Comparison of ENCODE assay signal across 11 cellular contexts in genomic region chr9:124399323-124399962, GRCh38. TPM values are rescaled to one million over a fixed set of nuclear protein-coding genes. Genes with fewer than 3 reads are reported as not detected.
DNase-seq lines count a peak whose midpoint lies in the region; ATAC-seq and TF ChIP-seq lines count a peak whose summit lies in the region.
"Had no signal": no experiment of that assay in that cellular context is flagged by ENCODE, and none has a peak within 500 bp of the region (broad histone marks: within the 10 kb centered on the region; RNA-seq: fewer than 3 reads in every experiment).

No MANE protein-coding gene starts in this region.

- H3K4me1 ChIP-seq in GM23338 (ENCODE audit: insufficient read depth) (peaks cover 19% of the 10 kb centered on the region), skeletal muscle satellite cell (ENCODE audit: control insufficient read depth, insufficient read depth, low read length) (peaks cover 44% of the 10 kb centered on the region)

- peaks cover 27% of the 10 kb centered on the region for H3K36me3 Mint-ChIP-seq in GM23338 (ENCODE audit: low read depth)
- peaks cover 76% of the 10 kb centered on the region for H3K36me3 Mint-ChIP-seq in MCF 10A (ENCODE audit: insufficient read depth, unreplicated experiment)

- POLR2A ChIA-PET in MCF 10A (lab: Yijun Ruan, JAX): no interaction called here

- peaks cover 34% of the 10 kb centered on the region for H4K20me1 ChIP-seq in GM23338 (replicated peaks; ENCODE audit: insufficient read depth)

- DNase-seq in GM23338 (ENCODE audit: low spot score): peak; percentile 64
- no peak for DNase-seq in MCF 10A (ENCODE audit: unreplicated experiment)
- DNase-seq in left ventricle myocardium superior: peak; percentile 60
- DNase-seq in COR-L47 (lab: John Stamatoyannopoulos, UW): no peak
- DNase-seq in activated gamma-delta T cell (lab: John Stamatoyannopoulos, UW): no peak
- no peak for DNase-seq in cerebellar nuclear complex (lab: John Stamatoyannopoulos, UW)
- DNase-seq: DMS153, NCI-H1694 had no signal

- intact Hi-C loops in MCF 10A (cut with micrococcal nuclease): loop anchor here (10.0 kb wide), 1 partner anchor 275 kb away; no protein-coding TSS in a partner anchor
- intact Hi-C loops in left ventricle myocardium superior (cut with micrococcal nuclease): no loop called here

- no peak overlapping the region for H2AFZ ChIP-seq in GM23338

- peak overlapping the region; percentile 82 for H3K27ac ChIP-seq in GM23338 (ENCODE audit: low read depth)

- no peaks in the 10 kb centered on the region for H3K9me2 ChIP-seq in GM23338 (ENCODE audit: insufficient read depth)

- H3K9me3 ChIP-seq in skeletal muscle satellite cell (replicated peaks; ENCODE audit: low read length): no peaks in the 10 kb centered on the region

- CTCF ChIA-PET in MCF 10A (lab: Yijun Ruan, JAX): interaction anchor here (0.6 to 3.0 kb wide), 6 partner anchors 7 to 525 kb away, joined by 3 to 8 read pairs (median 3); no protein-coding TSS in a partner anchor

- no peaks in the 10 kb centered on the region for H3K27me3 ChIP-seq in GM23338 (ENCODE audit: insufficient read depth)
- H3K27me3 ChIP-seq in skeletal muscle satellite cell (ENCODE audit: control insufficient read depth, insufficient read depth, low read length): no peaks in the 10 kb centered on the region

- H3K4me3 Mint-ChIP-seq in GM23338 (peak overlapping the region; percentile 40; the same call in 2 of the 3 replicates), MCF 10A (ENCODE audit: unreplicated experiment) (no peak overlapping the region)

- H3K27me3 Mint-ChIP-seq in GM23338 (ENCODE audit: insufficient read depth, low read depth, poor library complexity): peaks cover 7% of the 10 kb centered on the region
- no peaks in the 10 kb centered on the region for H3K27me3 Mint-ChIP-seq in MCF 10A (ENCODE audit: insufficient read depth, unreplicated experiment)

- H3K36me3 ChIP-seq in GM23338 (ENCODE audit: insufficient read depth): peaks cover 5% of the 10 kb centered on the region
- H3K36me3 ChIP-seq in skeletal muscle satellite cell (ENCODE audit: insufficient read depth, low read length): peaks cover 52% of the 10 kb centered on the region

- peak overlapping the region; percentile 69 for H3K9ac ChIP-seq in skeletal muscle satellite cell (ENCODE audit: low read depth, low read length)

- ATAC-seq in GM23338: peak; percentile 80
- ATAC-seq in left ventricle myocardium superior: peak; percentile 85
- no peak for ATAC-seq in HG02973 (IDR thresholded peaks at IDR 0.05; ENCODE audit: unreplicated experiment)

- 0 out of 2 replicates have a peak, but pooled peaks cover 2% of the 10 kb centered on the region for H3F3A ChIP-seq in GM23338 (replicated peaks; ENCODE audit: low read depth)

- BruUV-seq in MCF 10A (replicated peaks; lab: Mats Ljungman, UMichigan): no TSS peak

- H3K4me3 ChIP-seq in GM23338 (no peak overlapping the region), skeletal muscle satellite cell (ENCODE audit: low read length) (peak overlapping the region; percentile 43)

- H3K27ac Mint-ChIP-seq in GM23338: peak overlapping the region; percentile 88
- peak overlapping the region; percentile 48 for H3K27ac Mint-ChIP-seq in MCF 10A (ENCODE audit: low read depth, unreplicated experiment)

- peaks cover 100% of the 10 kb centered on the region for H3K79me2 ChIP-seq in GM23338 (replicated peaks; ENCODE audit: insufficient read depth)

- no peak overlapping the region for H3K4me2 ChIP-seq in GM23338
- peak overlapping the region; percentile 78 for H3K4me2 ChIP-seq in skeletal muscle satellite cell (ENCODE audit: low read length)

- no peaks in the 10 kb centered on the region for H3K9me3 Mint-ChIP-seq in GM23338
- no peaks in the 10 kb centered on the region for H3K9me3 Mint-ChIP-seq in MCF 10A (ENCODE audit: unreplicated experiment)

- H3K4me1 Mint-ChIP-seq in GM23338 (peaks cover 27% of the 10 kb centered on the region), MCF 10A (ENCODE audit: insufficient read depth, unreplicated experiment) (peaks cover 20% of the 10 kb centered on the region)

- no peak for TF ChIP-seq CTCF in GM23338 (conservative IDR thresholded peaks at IDR 0.05; ENCODE audit: low read depth in 2 of 2)
- TF ChIP-seq CTCF in MCF 10A (IDR thresholded peaks at IDR 0.05; ENCODE audit: unreplicated experiment): no peak

TF ChIP-seq in GM23338, 12 proteins besides CTCF, POLR2A, EP300 and RAD21:
- no peak for TF ChIP-seq ZNF331 (CRISPR knock-in tag; IDR thresholded peaks at IDR 0.05; ENCODE audit: low read depth)

RNA-seq across cellular contexts. Expression of gene PSMB7, which starts 15.8 kb away (rescaled TPM):
- 255 and 364 TPM in 2 replicates for total RNA-seq in GM23338 (2014; rRNA removed; shearing (Covaris generic))
- 238 and 268 TPM in 2 replicates for polyA plus RNA-seq in GM23338 (2016; fragmentation: Nextera tagmentation; extraction: Ambion mirVana)
- total RNA-seq in MCF 10A (2022) (264 and 352 TPM in 2 replicates), left ventricle myocardium superior (173 TPM)
- 244 and 299 TPM in 2 replicates for total RNA-seq in skeletal muscle satellite cell (2012; rRNA removed)

RNA-seq across cellular contexts. Expression of gene ADGRD2, which starts 50.8 kb away (rescaled TPM):
- 0.45 TPM in 1 of 2 replicates, not detected in the other for total RNA-seq in GM23338 (2014; rRNA removed; shearing (Covaris generic))
- polyA plus RNA-seq in GM23338 (2016; fragmentation: Nextera tagmentation; extraction: Ambion mirVana): 0.78 and 0.89 TPM in 2 replicates
- total RNA-seq in MCF 10A (2022) (not detected in 2 replicates), left ventricle myocardium superior (not detected)
- total RNA-seq in skeletal muscle satellite cell (2012; rRNA removed): not detected in 2 replicates
- total RNA-seq: endothelial cell of umbilical vein had no signal
- polyA plus RNA-seq: endothelial cell of umbilical vein had no signal

Comparison
In these comparisons a context has a peak if more than half of its experiments do, and no peak if none do; other contexts are left out.
1. DNase-seq: peak in GM23338 (single experiment) and left ventricle myocardium superior (single experiment); none in MCF 10A (single experiment), COR-L47 (single experiment), activated gamma-delta T cell (single experiment) and cerebellar nuclear complex (0 of 2).